In the genomic region with DNA sequence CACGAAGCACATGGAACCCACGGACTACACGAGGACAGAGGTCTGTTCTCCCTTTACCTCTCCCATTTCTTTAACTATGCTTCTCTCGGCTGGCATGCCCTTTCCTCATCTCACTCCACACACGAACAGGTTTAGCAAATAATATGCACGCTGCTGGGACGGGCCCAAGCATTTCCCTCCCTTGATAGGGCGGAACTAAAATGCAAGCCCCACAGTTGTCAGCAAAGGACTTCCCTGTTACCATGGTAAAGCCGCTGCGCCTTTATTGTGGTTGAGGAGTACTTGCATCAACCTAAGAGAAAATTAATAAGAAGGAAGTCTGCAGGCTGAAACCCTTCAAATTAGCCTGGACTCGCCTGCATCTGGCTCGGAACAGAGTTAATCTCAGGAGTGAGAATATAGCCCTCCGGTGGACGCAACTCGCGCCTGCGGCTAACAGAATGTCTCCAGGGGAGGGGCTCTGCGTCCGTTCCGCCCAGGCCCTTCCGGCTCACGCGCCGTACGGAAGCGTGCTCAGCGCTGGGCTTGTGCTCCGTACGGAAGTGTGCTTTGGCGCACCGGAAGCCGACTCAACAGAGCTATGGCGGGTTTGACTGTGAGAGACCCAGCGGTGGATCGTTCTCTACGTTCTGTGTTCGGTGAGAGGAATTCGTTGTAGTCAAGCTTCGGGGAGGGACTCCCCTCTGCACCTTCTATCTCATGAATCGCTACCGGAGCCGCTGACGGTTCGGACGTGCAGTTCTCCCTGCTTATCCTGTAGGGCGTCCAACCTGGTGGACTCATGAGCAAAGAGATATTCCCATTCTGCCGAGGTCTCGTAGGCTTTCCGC, we compare ENCODE assay signal across 8 cellular contexts. TPM values are rescaled to one million over a fixed set of nuclear protein-coding genes. Genes with fewer than 3 reads are reported as not detected.
A peak's percentile ranks its signal among the peaks of the same experiment; 100 is the strongest.
DNase-seq lines count a peak whose midpoint lies in the region; ATAC-seq, FAIRE-seq and TF ChIP-seq lines count a peak whose summit lies in the region.

A gene with protein sequence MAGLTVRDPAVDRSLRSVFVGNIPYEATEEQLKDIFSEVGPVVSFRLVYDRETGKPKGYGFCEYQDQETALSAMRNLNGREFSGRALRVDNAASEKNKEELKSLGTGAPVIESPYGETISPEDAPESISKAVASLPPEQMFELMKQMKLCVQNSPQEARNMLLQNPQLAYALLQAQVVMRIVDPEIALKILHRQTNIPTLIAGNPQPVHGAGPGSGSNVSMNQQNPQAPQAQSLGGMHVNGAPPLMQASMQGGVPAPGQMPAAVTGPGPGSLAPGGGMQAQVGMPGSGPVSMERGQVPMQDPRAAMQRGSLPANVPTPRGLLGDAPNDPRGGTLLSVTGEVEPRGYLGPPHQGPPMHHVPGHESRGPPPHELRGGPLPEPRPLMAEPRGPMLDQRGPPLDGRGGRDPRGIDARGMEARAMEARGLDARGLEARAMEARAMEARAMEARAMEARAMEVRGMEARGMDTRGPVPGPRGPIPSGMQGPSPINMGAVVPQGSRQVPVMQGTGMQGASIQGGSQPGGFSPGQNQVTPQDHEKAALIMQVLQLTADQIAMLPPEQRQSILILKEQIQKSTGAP (plus strand): TSS at position 555 of the 830 bp plus-strand sequence. CDS start 26 bp downstream, at position 581.

- H3K9me3 Mint-ChIP-seq in immature natural killer cell, result no peaks in the 10 kb centered on the region

- H3K9me3 ChIP-seq in WERI-Rb-1 (ENCODE audit: severe bottlenecking), result no peaks in the 10 kb centered on the region

- peaks cover 5 to 20% of the 10 kb centered on the region in 2 donors for H3K4me1 Mint-ChIP-seq in immature natural killer cell

- FAIRE-seq in bronchial epithelial cell (lab: Jason Lieb, UNC), result peak; percentile 13

- peak within 1 kb of the TSS; percentile 87 for H3K4me3 ChIP-seq in WERI-Rb-1 (ENCODE audit: low read depth, low read length)
- H3K4me3 ChIP-seq in bronchial epithelial cell (ENCODE audit: low read depth, low read length), result peak within 1 kb of the TSS; percentile 68

- H3K27ac ChIP-seq in WERI-Rb-1, result peak within 1 kb of the TSS; percentile 60

- peak; percentile 94 for ATAC-seq in GM18873 (IDR thresholded peaks at IDR 0.05; ENCODE audit: low FRiP score, unreplicated experiment)
- peak; percentile 99 for ATAC-seq in HG03135 (IDR thresholded peaks at IDR 0.05; ENCODE audit: unreplicated experiment)

- H3K36me3 Mint-ChIP-seq in immature natural killer cell, result peaks cover 0 to 23% (median 0%) of the 10 kb centered on the region in 3 donors

- peaks cover 0 to 7% (median 2%) of the 10 kb centered on the region in 3 donors for H3K27me3 Mint-ChIP-seq in immature natural killer cell (ENCODE audit: low read depth in 3 of 3)

- H3K36me3 ChIP-seq in WERI-Rb-1 (peaks cover 2% of the 10 kb centered on the region), bronchial epithelial cell (ENCODE audit: control insufficient read depth, insufficient read depth, low read length) (no peaks in the 10 kb centered on the region)

- H3K27ac Mint-ChIP-seq in immature natural killer cell, result peak within 1 kb of the TSS; percentile 86 to 95 (median 90)

- no peak for TF ChIP-seq CTCF in WERI-Rb-1 (IDR thresholded peaks at IDR 0.05; ENCODE audit: low read depth, low read length)
- TF ChIP-seq CTCF in bronchial epithelial cell (IDR thresholded peaks at IDR 0.05; ENCODE audit: insufficient read depth, low read length, severe bottlenecking), result no peak

- H3K4me3 Mint-ChIP-seq in immature natural killer cell, result peak within 1 kb of the TSS; percentile 84 to 98 (median 90)

- DNase-seq in AG08395 (ENCODE audit: low spot score) (peak; percentile 81), NCI-H2196 (lab: John Stamatoyannopoulos, UW; ENCODE audit: unreplicated experiment) (peak; percentile 75), WERI-Rb-1 (peak; percentile 80), bronchial epithelial cell (ENCODE audit: low read depth) (peak; percentile 73), immature natural killer cell (peak; percentile 78 to 80 (median 80)), smooth muscle cell of the brain vasculature (ENCODE audit: low read depth, low spot score) (peak; percentile 32)

- H3K27me3 ChIP-seq in WERI-Rb-1 (ENCODE audit: insufficient read depth, low read depth, severe bottlenecking) (peaks cover 32% of the 10 kb centered on the region), bronchial epithelial cell (ENCODE audit: control insufficient read depth, insufficient read depth, low read length) (no peaks in the 10 kb centered on the region)

RNA-seq across cellular contexts. Expression of the gene that starts here (rescaled TPM):
- 12.1 and 19.2 TPM in 2 replicates for total RNA-seq in bronchial epithelial cell
- polyA plus RNA-seq in immature natural killer cell, result 10 to 100 TPM in 2 of 3 donors, 1 to 10 TPM in 1; 7.4 to 15.2 (median 10.2) TPM

Comparison
In these comparisons a context has a peak if more than half of its experiments do, and no peak if none do; other contexts are left out.
1. Peak in every context shown above with its lines: DNase-seq, ATAC-seq, H3K4me3 ChIP-seq and H3K27ac ChIP-seq.